ENCODE assay signal across 11 cellular contexts in genomic region chr2:221779614-221780067, GRCh38.
DNase-seq lines count a peak whose midpoint lies in the region; ATAC-seq and TF ChIP-seq lines count a peak whose summit lies in the region.
"Had no signal": no experiment of that assay in that cellular context is flagged by ENCODE, and none has a peak within 500 bp of the region (broad histone marks: within the 10 kb centered on the region; RNA-seq: fewer than 3 reads in every experiment).

No MANE protein-coding gene starts in this region.

- in situ Hi-C loops in GM23248 (cut with MboI), result no loop called here

- no peak for TF ChIP-seq POLR2A in body of pancreas (IDR thresholded peaks at IDR 0.05)

- H3K9me3 Mint-ChIP-seq in activated CD8-positive, alpha-beta T cell treated with anti-CD3 and anti-CD28 coated beads, Interleukin-2, amount 10 ng/mL, durations not matched to agents 7 days and 5 days (ENCODE audit: insufficient read depth), result no peaks in the 10 kb centered on the region

- no peaks in the 10 kb centered on the region for H3K36me3 Mint-ChIP-seq in activated CD8-positive, alpha-beta T cell treated with anti-CD3 and anti-CD28 coated beads, Interleukin-2, amount 10 ng/mL, durations not matched to agents 7 days and 5 days (ENCODE audit: low read depth)

- H3K4me1 Mint-ChIP-seq in activated CD8-positive, alpha-beta T cell treated with anti-CD3 and anti-CD28 coated beads, Interleukin-2, amount 10 ng/mL, durations not matched to agents 7 days and 5 days (ENCODE audit: low read depth), result no peaks in the 10 kb centered on the region

- H3K36me3 ChIP-seq in GM23248 (ENCODE audit: low read depth) (no peaks in the 10 kb centered on the region), body of pancreas (replicated peaks in 1 of 2; ENCODE audit: insufficient read depth in 1 of 2, low read depth in 2 of 2) (no peaks in the 10 kb centered on the region), stomach smooth muscle (ENCODE audit: control insufficient read depth in 2 of 2, insufficient read depth in 2 of 2, low read length in 2 of 2) (no peaks in the 10 kb centered on the region)
- H3K36me3 ChIP-seq: HAP-1 had no signal

- H3K9me3 ChIP-seq in GM23248 (ENCODE audit: low read depth) (no peaks in the 10 kb centered on the region), body of pancreas (no peaks in the 10 kb centered on the region), stomach smooth muscle (ENCODE audit: control insufficient read depth in 2 of 2, low read length in 2 of 2) (no peaks in the 10 kb centered on the region)
- H3K9me3 ChIP-seq: HAP-1 had no signal

- H3K4me3 ChIP-seq in GM23248 (peak overlapping the region; percentile 42), body of pancreas (no peak overlapping the region), stomach smooth muscle (ENCODE audit: low read length in 2 of 2) (no peak overlapping the region)
- H3K4me3 ChIP-seq: GM12878, HAP-1 had no signal

- peaks cover 27% of the 10 kb centered on the region for H3F3A ChIP-seq in GM23248 (ENCODE audit: insufficient read depth)

- CTCF ChIA-PET in activated CD8-positive, alpha-beta T cell treated with anti-CD3 and anti-CD28 coated beads, Interleukin-2, amount 10 ng/mL, durations not matched to agents 7 days and 5 days (lab: Charles Lee), result no interaction called here

- H3K4me1 ChIP-seq in GM23248 (ENCODE audit: insufficient read depth), result peaks cover 25% of the 10 kb centered on the region
- H3K4me1 ChIP-seq in body of pancreas, result peaks cover 8% of the 10 kb centered on the region
- peaks cover 15% of the 10 kb centered on the region for H3K4me1 ChIP-seq in stomach smooth muscle (ENCODE audit: control insufficient read depth, insufficient read depth, low read length)

- peak overlapping the region; percentile 71; the same call in 1 of the 2 replicates for H2AFZ ChIP-seq in GM23248

- no peaks in the 10 kb centered on the region for H4K20me1 ChIP-seq in GM23248 (ENCODE audit: insufficient read depth)

- intact Hi-C loops in body of pancreas (cut with DNase I), result no loop called here

- no peaks in the 10 kb centered on the region for H3K27me3 ChIP-seq in GM23248 (replicated peaks; ENCODE audit: insufficient read depth)
- H3K27me3 ChIP-seq in body of pancreas, result no peaks in the 10 kb centered on the region
- H3K27me3 ChIP-seq in stomach smooth muscle (ENCODE audit: control insufficient read depth in 1 of 2, insufficient read depth in 2 of 2, low read length in 2 of 2), result no peaks in the 10 kb centered on the region

- H3K4me2 ChIP-seq in GM23248 (ENCODE audit: unreplicated experiment), result peak overlapping the region; percentile 71

- ATAC-seq in body of pancreas (peak; percentile 50), GM21825 (IDR thresholded peaks at IDR 0.05; ENCODE audit: unreplicated experiment) (no peak), HG02970 (IDR thresholded peaks at IDR 0.05; ENCODE audit: low FRiP score, unreplicated experiment) (no peak)
- no peak for ATAC-seq in activated CD8-positive, alpha-beta T cell treated with anti-CD3 and anti-CD28 coated beads, Interleukin-2, amount 10 ng/mL, durations not matched to agents 7 days and 5 days
- ATAC-seq: GM12878 had no signal

- peak overlapping the region; percentile 85 for H3K27ac ChIP-seq in GM23248
- H3K27ac ChIP-seq in body of pancreas, result no peak overlapping the region
- H3K27ac ChIP-seq in stomach smooth muscle (ENCODE audit: low read length), result peak overlapping the region; percentile 62

- 4 to 6% methylated on average over 4 of the region's 4 CpGs for WGBS in GM23248 (ENCODE audit: low coverage in 1 of 2, low lambda C conversion rate in 2 of 2, missing lambda C conversion rate in 2 of 2), 2 experiments
- WGBS in body of pancreas, 2 donors, result 46 to 60% methylated on average over 4 of the region's 4 CpGs

- POLR2A ChIA-PET in activated CD8-positive, alpha-beta T cell treated with anti-CD3 and anti-CD28 coated beads, Interleukin-2, amount 10 ng/mL, durations not matched to agents 7 days and 5 days (lab: Charles Lee), result no interaction called here

- DNase-seq in GM23248 (peak; percentile 91), body of pancreas (peak in 1 of 4 donors; percentile 4), kidney glomerular epithelial cell (lab: John Stamatoyannopoulos, UW) (peak; percentile 75), cerebellum (ENCODE audit: low spot score) (no peak)
- DNase-seq in activated CD8-positive, alpha-beta T cell treated with anti-CD3 and anti-CD28 coated beads, Interleukin-2, amount 10 ng/mL, durations not matched to agents 7 days and 5 days, result no peak
- DNase-seq: activated CD8-positive, alpha-beta memory T cell treated with anti-CD3 and anti-CD28 coated beads, Interleukin-2, amount 50 U/mL, for 4 hours had no signal

- H3K9me2 ChIP-seq in GM23248 (ENCODE audit: insufficient read depth), result no peaks in the 10 kb centered on the region

- no peak overlapping the region for H3K4me3 Mint-ChIP-seq in activated CD8-positive, alpha-beta T cell treated with anti-CD3 and anti-CD28 coated beads, Interleukin-2, amount 10 ng/mL, durations not matched to agents 7 days and 5 days

- no peak overlapping the region for H3K27ac Mint-ChIP-seq in activated CD8-positive, alpha-beta T cell treated with anti-CD3 and anti-CD28 coated beads, Interleukin-2, amount 10 ng/mL, durations not matched to agents 7 days and 5 days

- TF ChIP-seq CTCF in body of pancreas (IDR thresholded peaks at IDR 0.05), result no peak

- no peaks in the 10 kb centered on the region for H3K79me2 ChIP-seq in GM23248 (ENCODE audit: insufficient read depth)

- H3K9ac ChIP-seq in GM23248 (peak overlapping the region; percentile 54), stomach smooth muscle (ENCODE audit: low read length in 2 of 2) (no peak overlapping the region)

- no peaks in the 10 kb centered on the region for H3K27me3 Mint-ChIP-seq in activated CD8-positive, alpha-beta T cell treated with anti-CD3 and anti-CD28 coated beads, Interleukin-2, amount 10 ng/mL, durations not matched to agents 7 days and 5 days (ENCODE audit: low read depth)

Comparison
In these comparisons a context has a peak if more than half of its experiments do, and no peak if none do; other contexts are left out.
1. DNase-seq: peak in GM23248 (single experiment) and kidney glomerular epithelial cell (single experiment); none in activated CD8-positive, alpha-beta T cell treated with anti-CD3 and anti-CD28 coated beads, Interleukin-2, amount 10 ng/mL, durations not matched to agents 7 days and 5 days (single experiment) and cerebellum (single experiment).
2. H3K27ac ChIP-seq: peak in GM23248 (single experiment) and stomach smooth muscle (single experiment); none in body of pancreas (0 of 4).